ENCODE assay signal across 20 cellular contexts in genomic region chr3:63029326-63029725, GRCh38.
DNase-seq lines count a peak whose midpoint lies in the region; TF ChIP-seq lines count a peak whose summit lies in the region.
"Had no signal": no experiment of that assay in that cellular context is flagged by ENCODE, and none has a peak within 500 bp of the region (broad histone marks: within the 10 kb centered on the region; RNA-seq: fewer than 3 reads in every experiment).

No MANE protein-coding gene starts in this region.

- H3K27ac ChIP-seq in endodermal cell (ENCODE audit: low read depth, low read length) (no peak overlapping the region), trophoblast cell (ENCODE audit: low read depth, low read length) (no peak overlapping the region)
- H3K27ac ChIP-seq: A549; BLaER1 treated with 17β-estradiol and CSF1 and Interleukin-3, amounts not matched to agents 10 nM and 100 nM had no signal

- H3K23ac ChIP-seq in trophoblast cell (ENCODE audit: low read length) = no peak overlapping the region

- WGBS in endodermal cell (ENCODE audit: insufficient coverage in 1 of 2, insufficient read length in 1 of 2), 2 experiments = 94 to 100% methylated on average over 2 to 3 of the region's 3 CpGs
- no CpG with 5 or more reads among the region's 3 CpGs for WGBS in trophoblast cell (ENCODE audit: extremely low coverage, insufficient coverage, insufficient read length)

- no peak overlapping the region for H2BK5ac ChIP-seq in trophoblast cell (ENCODE audit: low read depth, low read length, poor library complexity)

- H3K36me3 ChIP-seq in endodermal cell (ENCODE audit: control insufficient read depth, insufficient read depth, low read length) (no peaks in the 10 kb centered on the region), trophoblast cell (ENCODE audit: control insufficient read depth in 1 of 2, insufficient read depth in 2 of 2, low read length in 2 of 2) (no peaks in the 10 kb centered on the region)
- H3K36me3 ChIP-seq: BE2C; BLaER1 treated with 17β-estradiol and CSF1 and Interleukin-3, amounts not matched to agents 10 nM and 100 nM had no signal

- H3K4ac ChIP-seq in trophoblast cell (ENCODE audit: low read depth, low read length) = no peak overlapping the region

- H3K27ac Mint-ChIP-seq in endodermal cell = no peak overlapping the region
- H3K27ac Mint-ChIP-seq: CD14-positive monocyte; CD4-positive, alpha-beta T cell; CD8-positive, alpha-beta memory T cell; GM23338; H9 had no signal

- no peaks in the 10 kb centered on the region for H3K79me1 ChIP-seq in trophoblast cell (ENCODE audit: low read length)

- H3K27me3 ChIP-seq in endodermal cell (ENCODE audit: control insufficient read depth, insufficient read depth, low read length, poor library complexity, severe bottlenecking) (no peaks in the 10 kb centered on the region), trophoblast cell (ENCODE audit: insufficient read depth, low read length) (no peaks in the 10 kb centered on the region)
- H3K27me3 ChIP-seq: BE2C; BLaER1 treated with 17β-estradiol and CSF1 and Interleukin-3, amounts not matched to agents 10 nM and 100 nM had no signal

- DNase-seq in ELF-1 (ENCODE audit: low read depth, low spot score) (peak; percentile 74), endodermal cell (no peak), foreskin melanocyte (peak; percentile 63), trophoblast cell (peak; percentile 7 to 54), activated gamma-delta T cell (lab: John Stamatoyannopoulos, UW) (no peak), GM13977 (ENCODE audit: low spot score) (no peak), NCI-H128 (lab: John Stamatoyannopoulos, UW; ENCODE audit: unreplicated experiment) (no peak)
- DNase-seq: 8988T; ACHN; AML-193; BE2C; CD4-positive, alpha-beta T cell; CD8-positive, alpha-beta memory T cell; DMS 273 treated with DMSO at 0.1 percent for 48 hours; DMS79; H9 had no signal

- H3K4me2 ChIP-seq in trophoblast cell (ENCODE audit: low read length) = no peak overlapping the region
- H3K4me2 ChIP-seq: A549; BLaER1 treated with 17β-estradiol and CSF1 and Interleukin-3, amounts not matched to agents 10 nM and 100 nM; GM23338 had no signal

- peak overlapping the region; percentile 46 for H3K4me3 ChIP-seq in endodermal cell (ENCODE audit: low read length)
- no peak overlapping the region for H3K4me3 ChIP-seq in trophoblast cell (ENCODE audit: low read depth, low read length)
- H3K4me3 ChIP-seq: A549; BLaER1 treated with 17β-estradiol and CSF1 and Interleukin-3, amounts not matched to agents 10 nM and 100 nM; GM23338 had no signal

- no peak overlapping the region for H2AK5ac ChIP-seq in trophoblast cell (ENCODE audit: low read length)

- in situ Hi-C loops in GM13977 (cut with MboI; ENCODE audit: low pct_unique_long_range_greater_than_20kb, low sequenced_read_pairs, unreplicated experiment) = no loop called here

- TF ChIP-seq CTCF in endodermal cell (conservative IDR thresholded peaks at IDR 0.05) (no peak), GM13977 (IDR thresholded peaks at IDR 0.05; ENCODE audit: extremely low read depth, insufficient read depth, missing control alignments) (no peak)

- peaks cover 20% of the 10 kb centered on the region for H3K4me1 Mint-ChIP-seq in endodermal cell
- H3K4me1 Mint-ChIP-seq: CD14-positive monocyte; CD8-positive, alpha-beta memory T cell had no signal

- H3K4me1 ChIP-seq in endodermal cell (ENCODE audit: control insufficient read depth, insufficient read depth, low read length) = peaks cover 4% of the 10 kb centered on the region
- H3K4me1 ChIP-seq in trophoblast cell (ENCODE audit: control insufficient read depth in 1 of 2, insufficient read depth in 2 of 2, low read length in 2 of 2) = no peaks in the 10 kb centered on the region
- H3K4me1 ChIP-seq: A549 had no signal

- no peak overlapping the region for H3K18ac ChIP-seq in trophoblast cell (ENCODE audit: low read length)

- no peaks in the 10 kb centered on the region for H3K79me2 ChIP-seq in trophoblast cell (ENCODE audit: control insufficient read depth, insufficient read depth, low read length, poor library complexity)

- H4K8ac ChIP-seq in trophoblast cell (ENCODE audit: low read depth, low read length) = no peak overlapping the region

- H2BK12ac ChIP-seq in trophoblast cell (ENCODE audit: low read length) = no peak overlapping the region

- no peak overlapping the region for H3K4me3 Mint-ChIP-seq in endodermal cell
- H3K4me3 Mint-ChIP-seq: CD14-positive monocyte; CD4-positive, alpha-beta T cell; CD8-positive, alpha-beta memory T cell; GM23338; H9 had no signal

- H3K14ac ChIP-seq in trophoblast cell (ENCODE audit: low read length) = no peak overlapping the region

- H3K9me3 ChIP-seq in endodermal cell (ENCODE audit: control insufficient read depth, low read length) (peaks cover 17% of the 10 kb centered on the region), trophoblast cell (ENCODE audit: insufficient read depth, low read depth, low read length) (peaks cover 2% of the 10 kb centered on the region)
- H3K9me3 ChIP-seq: A549, BE2C had no signal

- peaks cover 24% of the 10 kb centered on the region for H3K9me3 Mint-ChIP-seq in endodermal cell

- peaks cover 1% of the 10 kb centered on the region for H3K36me3 Mint-ChIP-seq in endodermal cell (ENCODE audit: low read depth)
- H3K36me3 Mint-ChIP-seq: CD14-positive monocyte; CD8-positive, alpha-beta memory T cell had no signal

- no peak overlapping the region for H2AFZ ChIP-seq in trophoblast cell (ENCODE audit: insufficient read depth, low read length, poor library complexity)
- H2AFZ ChIP-seq: GM23338 had no signal

- H4K91ac ChIP-seq in trophoblast cell (ENCODE audit: low read depth, low read length) = no peak overlapping the region

- H2BK120ac ChIP-seq in trophoblast cell (ENCODE audit: insufficient read depth, low read length, poor library complexity) = no peak overlapping the region

- no peak overlapping the region for H3K9ac ChIP-seq in endodermal cell (ENCODE audit: extremely low read depth, low read length, poor library complexity, severe bottlenecking)
- no peak overlapping the region for H3K9ac ChIP-seq in trophoblast cell (ENCODE audit: low read length)
- H3K9ac ChIP-seq: BLaER1 treated with 17β-estradiol and CSF1 and Interleukin-3, amounts not matched to agents 10 nM and 100 nM had no signal

- no peaks in the 10 kb centered on the region for H3K27me3 Mint-ChIP-seq in endodermal cell (ENCODE audit: insufficient read depth)
- H3K27me3 Mint-ChIP-seq: CD4-positive, alpha-beta T cell; CD8-positive, alpha-beta memory T cell had no signal

- H4K12ac ChIP-seq in trophoblast cell (ENCODE audit: low read depth, low read length) = no peak overlapping the region

Comparison
In these comparisons a context has a peak if more than half of its experiments do, and no peak if none do; other contexts are left out.
1. DNase-seq: peak in ELF-1 (single experiment), foreskin melanocyte (single experiment) and trophoblast cell (2 of 2); none in endodermal cell (single experiment), activated gamma-delta T cell (single experiment), GM13977 (single experiment) and NCI-H128 (single experiment).